ENCODE assay signal across 9 cellular contexts in genomic region chr3:95923496-95924210, GRCh38.
DNase-seq lines count a peak whose midpoint lies in the region; ATAC-seq, FAIRE-seq and TF ChIP-seq lines count a peak whose summit lies in the region.
"Had no signal": no experiment of that assay in that cellular context is flagged by ENCODE, and none has a peak within 500 bp of the region (broad histone marks: within the 10 kb centered on the region; RNA-seq: fewer than 3 reads in every experiment).

No MANE protein-coding gene starts in this region.

- no peak for TF ChIP-seq CTCF in left lung (IDR thresholded peaks at IDR 0.05)
- no peak for TF ChIP-seq CTCF in endodermal cell (conservative IDR thresholded peaks at IDR 0.05)

- H3K27me3 ChIP-seq in left lung (no peaks in the 10 kb centered on the region), endodermal cell (ENCODE audit: control insufficient read depth, insufficient read depth, low read length, poor library complexity, severe bottlenecking) (no peaks in the 10 kb centered on the region)
- no peaks in the 10 kb centered on the region for H3K27me3 ChIP-seq in effector memory CD4-positive, alpha-beta T cell (replicated peaks; ENCODE audit: control insufficient read depth, insufficient read depth, low read length, poor library complexity, severe bottlenecking)

- H3K4me3 Mint-ChIP-seq in endodermal cell, result no peak overlapping the region

- H3K36me3 ChIP-seq in left lung (no peaks in the 10 kb centered on the region), endodermal cell (ENCODE audit: control insufficient read depth, insufficient read depth, low read length) (no peaks in the 10 kb centered on the region)
- H3K36me3 ChIP-seq in effector memory CD4-positive, alpha-beta T cell (ENCODE audit: control insufficient read depth, insufficient read depth, low read length), result no peaks in the 10 kb centered on the region

- intact Hi-C loops in left lung (cut with DNase I), result no loop called here

- H3K27ac ChIP-seq in left lung, result peak overlapping the region; percentile 70 to 75
- H3K27ac ChIP-seq in effector memory CD4-positive, alpha-beta T cell (ENCODE audit: insufficient read depth, low read length, poor library complexity, severe bottlenecking), result no peak overlapping the region
- no peak overlapping the region for H3K27ac ChIP-seq in endodermal cell (ENCODE audit: low read depth, low read length)

- no peak overlapping the region for H3K27ac Mint-ChIP-seq in endodermal cell

- H3K9me3 ChIP-seq in left lung, result peaks cover 0 to 7% of the 10 kb centered on the region in 2 donors
- H3K9me3 ChIP-seq in effector memory CD4-positive, alpha-beta T cell (ENCODE audit: control insufficient read depth, low read length), result no peaks in the 10 kb centered on the region
- H3K9me3 ChIP-seq in endodermal cell (ENCODE audit: control insufficient read depth, low read length), result no peaks in the 10 kb centered on the region

- H3K4me1 ChIP-seq in left lung (peaks cover 0 to 6% of the 10 kb centered on the region in 2 donors), endodermal cell (ENCODE audit: control insufficient read depth, insufficient read depth, low read length) (no peaks in the 10 kb centered on the region)
- no peaks in the 10 kb centered on the region for H3K4me1 ChIP-seq in effector memory CD4-positive, alpha-beta T cell (ENCODE audit: control insufficient read depth, insufficient read depth, low read length, poor library complexity, severe bottlenecking)

- no peak for FAIRE-seq in urothelium cell line (lab: Jason Lieb, UNC)

- 70 to 72% methylated on average over 2 to 3 of the region's 3 CpGs for WGBS in endodermal cell (ENCODE audit: insufficient coverage in 1 of 2, insufficient read length in 1 of 2), 2 experiments

- DNase-seq in stimulated activated CD4-positive, alpha-beta T cell treated with anti-CD3 and anti-CD28 coated beads, Interleukin-12 subunit alpha, Interleukin-12 subunit beta, amount 100 ng/mL, for 48 hours (ENCODE audit: low read depth in 2 of 3, low spot score in 1 of 3), result peak in 2 of 3 donors; percentile 2 to 17
- no peak for DNase-seq in stimulated activated CD4-positive, alpha-beta T cell treated with anti-CD3 and anti-CD28 coated beads, Interleukin-4, amount 100 ng/mL, for 1 hour
- peak; percentile 93 for DNase-seq in astrocyte of the hippocampus (ENCODE audit: low read depth, low spot score)
- DNase-seq in left lung, result no peak
- DNase-seq in urothelium cell line (ENCODE audit: low spot score), result peak; percentile 63
- no peak for DNase-seq in effector memory CD4-positive, alpha-beta T cell
- DNase-seq in mesenteric fat pad (ENCODE audit: low spot score), result no peak
- DNase-seq in endodermal cell, result no peak
- DNase-seq: retina had no signal

- ATAC-seq in left lung, result peak; percentile 96

- no peaks in the 10 kb centered on the region for H3K27me3 Mint-ChIP-seq in endodermal cell (ENCODE audit: insufficient read depth)

- no peaks in the 10 kb centered on the region for H3K36me3 Mint-ChIP-seq in endodermal cell (ENCODE audit: low read depth)

- no peak overlapping the region for H3K9ac ChIP-seq in endodermal cell (ENCODE audit: extremely low read depth, low read length, poor library complexity, severe bottlenecking)

- H3K4me3 ChIP-seq in left lung (no peak overlapping the region), endodermal cell (ENCODE audit: low read length) (no peak overlapping the region)
- no peak overlapping the region for H3K4me3 ChIP-seq in effector memory CD4-positive, alpha-beta T cell (ENCODE audit: insufficient read depth, low read depth, low read length, poor library complexity, severe bottlenecking)

- no peaks in the 10 kb centered on the region for H3K9me3 Mint-ChIP-seq in endodermal cell

- no peaks in the 10 kb centered on the region for H3K4me1 Mint-ChIP-seq in endodermal cell

Comparison
In these comparisons a context has a peak if more than half of its experiments do, and no peak if none do; other contexts are left out.
1. DNase-seq: peak in stimulated activated CD4-positive, alpha-beta T cell treated with anti-CD3 and anti-CD28 coated beads, Interleukin-12 subunit alpha, Interleukin-12 subunit beta, amount 100 ng/mL, for 48 hours (2 of 3), astrocyte of the hippocampus (single experiment) and urothelium cell line (single experiment); none in stimulated activated CD4-positive, alpha-beta T cell treated with anti-CD3 and anti-CD28 coated beads, Interleukin-4, amount 100 ng/mL, for 1 hour (single experiment), left lung (0 of 2), effector memory CD4-positive, alpha-beta T cell (0 of 3), mesenteric fat pad (single experiment) and endodermal cell (single experiment).
2. H3K27ac ChIP-seq: peak in left lung (2 of 2); none in effector memory CD4-positive, alpha-beta T cell (single experiment) and endodermal cell (single experiment).